Comparison of ENCODE assay signal across 18 cellular contexts in genomic region chr7:157265051-157265450, GRCh38.
DNase-seq lines count a peak whose midpoint lies in the region; ATAC-seq, FAIRE-seq and TF ChIP-seq lines count a peak whose summit lies in the region.
"Had no signal": no experiment of that assay in that cellular context is flagged by ENCODE, and none has a peak within 500 bp of the region (broad histone marks: within the 10 kb centered on the region; RNA-seq: fewer than 3 reads in every experiment).

No MANE protein-coding gene starts in this region.

- H3K23me2 ChIP-seq in H9 (ENCODE audit: insufficient read length, low read depth, low read length, poor library complexity, severe bottlenecking), result no peaks in the 10 kb centered on the region
- no peaks in the 10 kb centered on the region; the same call in 1 of the 2 replicates for H3K23me2 ChIP-seq in H1 (ENCODE audit: low read depth, low read length)

- no peak overlapping the region for H4K5ac ChIP-seq in H9 (ENCODE audit: insufficient read length, low read depth, low read length)
- no peak overlapping the region for H4K5ac ChIP-seq in H1 (ENCODE audit: insufficient read length, low read depth, low read length)

- H2AFZ ChIP-seq in H9 (ENCODE audit: low read length) (no peak overlapping the region), H1 (ENCODE audit: low read length) (no peak overlapping the region)
- H2AFZ ChIP-seq: GM23248 had no signal

- no peak overlapping the region for H2BK15ac ChIP-seq in H9 (ENCODE audit: low read depth, low read length)
- no peak overlapping the region for H2BK15ac ChIP-seq in H1 (ENCODE audit: low read length)

- H3K4me1 Mint-ChIP-seq in activated CD8-positive, alpha-beta T cell treated with anti-CD3 and anti-CD28 coated beads, Interleukin-2, amount 10 ng/mL, durations not matched to agents 7 days and 5 days (ENCODE audit: low read depth), result no peaks in the 10 kb centered on the region
- H3K4me1 Mint-ChIP-seq in activated CD8-positive, alpha-beta T cell treated with anti-CD3 and anti-CD28 coated beads for 36 hours (ENCODE audit: low read depth), result no peaks in the 10 kb centered on the region
- H3K4me1 Mint-ChIP-seq in H9, result no peaks in the 10 kb centered on the region
- H3K4me1 Mint-ChIP-seq in Caco-2 (ENCODE audit: low read depth, unreplicated experiment), result no peaks in the 10 kb centered on the region
- H3K4me1 Mint-ChIP-seq: CD14-positive monocyte had no signal

- H2BK12ac ChIP-seq in H9 (ENCODE audit: insufficient read length, low read depth, low read length) (no peak overlapping the region), H1 (ENCODE audit: low read depth, low read length) (no peak overlapping the region)

- H3K14ac ChIP-seq in H9 (ENCODE audit: insufficient read depth, low read length), result no peak overlapping the region
- no peak overlapping the region for H3K14ac ChIP-seq in H1 (ENCODE audit: insufficient read length)

- peaks cover 50% of the 10 kb centered on the region for H3K36me3 Mint-ChIP-seq in activated CD8-positive, alpha-beta T cell treated with anti-CD3 and anti-CD28 coated beads, Interleukin-2, amount 10 ng/mL, durations not matched to agents 7 days and 5 days (ENCODE audit: low read depth)
- H3K36me3 Mint-ChIP-seq in activated CD8-positive, alpha-beta T cell treated with anti-CD3 and anti-CD28 coated beads for 36 hours (ENCODE audit: low read depth), result peaks cover 31% of the 10 kb centered on the region
- H3K36me3 Mint-ChIP-seq in H9 (ENCODE audit: insufficient read depth in 1 of 3, low read depth in 3 of 3), result peaks cover 33 to 71% (median 59%) of the 10 kb centered on the region in 3 experiments; a peak in 6 of 7 replicates
- H3K36me3 Mint-ChIP-seq in Caco-2 (ENCODE audit: insufficient read depth, unreplicated experiment), result peaks cover 83% of the 10 kb centered on the region

- H4K91ac ChIP-seq in H9 (ENCODE audit: insufficient read length, low read depth, low read length) (no peak overlapping the region), H1 (replicated peaks; ENCODE audit: insufficient read length, low read length) (no peak overlapping the region)

- WGBS in H9 (ENCODE audit: extremely low coverage, insufficient read length, low lambda C conversion rate), result no CpG with 5 or more reads among the region's 12 CpGs
- WGBS in H1 (ENCODE audit: extremely low coverage in 1 of 2, insufficient coverage in 1 of 2, insufficient read length in 1 of 2, insufficient replicate concordance in 2 of 2, low coverage in 1 of 2, low lambda C conversion rate in 2 of 2, missing lambda C conversion rate in 1 of 2), 2 experiments, result 94% methylated on average over 12 of the region's 12 CpGs; no CpG with 5 or more reads in 1 of the 2 experiments

- H2BK5ac ChIP-seq in H9 (ENCODE audit: insufficient read length, low read length), result no peak overlapping the region
- H2BK5ac ChIP-seq in H1 (ENCODE audit: low read depth, low read length), result peak overlapping the region; percentile 49; the same call in 1 of the 2 replicates

- H3K9me3 ChIP-seq in H9 (ENCODE audit: control insufficient read depth, low read depth, low read length), result no peaks in the 10 kb centered on the region
- H3K9me3 ChIP-seq in H1 (ENCODE audit: insufficient read depth in 2 of 2, low read depth in 1 of 2, low read length in 1 of 2), result no peaks in the 10 kb centered on the region; a peak in 1 of 4 replicates
- H3K9me3 ChIP-seq in Caco-2, result no peaks in the 10 kb centered on the region
- H3K9me3 ChIP-seq: BLaER1 had no signal

- H3K9ac ChIP-seq in H9 (ENCODE audit: extremely low read depth, insufficient read length, low read length) (no peak overlapping the region), H1 (replicated peaks in 1 of 4; ENCODE audit: extremely low read depth in 1 of 4, low read depth in 3 of 4, low read length in 3 of 4) (no peak overlapping the region)
- H3K9ac ChIP-seq: BLaER1, GM23248 had no signal

- H4K8ac ChIP-seq in H9 (replicated peaks; ENCODE audit: insufficient read length, low read depth, low read length) (no peak overlapping the region), H1 (ENCODE audit: extremely low read depth, insufficient read depth, low read length) (no peak overlapping the region)

- H3K79me2 ChIP-seq in H9 (ENCODE audit: insufficient read depth, low read length) (no peaks in the 10 kb centered on the region), H1 (ENCODE audit: control insufficient read depth in 1 of 2, insufficient read depth in 2 of 2, low read length in 2 of 2) (no peaks in the 10 kb centered on the region)

- H2BK120ac ChIP-seq in H9 (ENCODE audit: low read depth, low read length, poor library complexity, severe bottlenecking) (no peak overlapping the region), H1 (replicated peaks; ENCODE audit: low read depth, low read length) (no peak overlapping the region)

- intact Hi-C loops in activated CD8-positive, alpha-beta T cell treated with anti-CD3 and anti-CD28 coated beads for 36 hours (cut with micrococcal nuclease), result no loop called here
- intact Hi-C loops in Caco-2 (cut with micrococcal nuclease; ENCODE audit: unreplicated experiment), result no loop called here

- H3K4me3 ChIP-seq in H1 (ENCODE audit: extremely low read depth in 1 of 4, insufficient read depth in 2 of 4, low read depth in 3 of 4, low read length in 4 of 4), result no peak overlapping the region
- no peak overlapping the region for H3K4me3 ChIP-seq in Caco-2 (ENCODE audit: low read depth, low read length)
- H3K4me3 ChIP-seq: BLaER1, GM23248 had no signal

- no peaks in the 10 kb centered on the region for H3K27me3 Mint-ChIP-seq in activated CD8-positive, alpha-beta T cell treated with anti-CD3 and anti-CD28 coated beads, Interleukin-2, amount 10 ng/mL, durations not matched to agents 7 days and 5 days (ENCODE audit: low read depth)
- no peaks in the 10 kb centered on the region for H3K27me3 Mint-ChIP-seq in activated CD8-positive, alpha-beta T cell treated with anti-CD3 and anti-CD28 coated beads for 36 hours
- H3K27me3 Mint-ChIP-seq in H9 (ENCODE audit: low read depth) (no peaks in the 10 kb centered on the region), Caco-2 (ENCODE audit: insufficient read depth, unreplicated experiment) (no peaks in the 10 kb centered on the region)

- peaks cover 11 to 51% (median 26%) of the 10 kb centered on the region in 4 experiments for H3K36me3 ChIP-seq in H1 (ENCODE audit: control insufficient read depth in 2 of 4, insufficient read depth in 4 of 4, low read length in 3 of 4)
- peaks cover 12% of the 10 kb centered on the region for H3K36me3 ChIP-seq in Caco-2 (ENCODE audit: control insufficient read depth, insufficient read depth, low read length)

- H3K27me3 ChIP-seq in H9 (ENCODE audit: insufficient read depth, low read length) (no peaks in the 10 kb centered on the region), H1 (replicated peaks in 1 of 4; ENCODE audit: control insufficient read depth in 3 of 4, extremely low read depth in 1 of 4, insufficient read depth in 3 of 4, low read length in 3 of 4) (no peaks in the 10 kb centered on the region), Caco-2 (replicated peaks; ENCODE audit: control insufficient read depth, insufficient read depth, low read length) (no peaks in the 10 kb centered on the region)
- H3K27me3 ChIP-seq: BLaER1 had no signal

- no peak overlapping the region for H3T11ph ChIP-seq in H9 (ENCODE audit: low read length)

- H3K18ac ChIP-seq in H9 (ENCODE audit: insufficient read length, low read depth, low read length) (no peak overlapping the region), H1 (ENCODE audit: extremely low read depth, low read length) (no peak overlapping the region)

- H3K23ac ChIP-seq in H9 (ENCODE audit: insufficient read length, low read depth, low read length) (no peak overlapping the region), H1 (ENCODE audit: insufficient read length) (no peak overlapping the region)

- no peaks in the 10 kb centered on the region for H3K9me3 Mint-ChIP-seq in activated CD8-positive, alpha-beta T cell treated with anti-CD3 and anti-CD28 coated beads, Interleukin-2, amount 10 ng/mL, durations not matched to agents 7 days and 5 days (ENCODE audit: insufficient read depth)
- H3K9me3 Mint-ChIP-seq in activated CD8-positive, alpha-beta T cell treated with anti-CD3 and anti-CD28 coated beads for 36 hours, result no peaks in the 10 kb centered on the region
- H3K9me3 Mint-ChIP-seq in H9, result no peaks in the 10 kb centered on the region
- no peaks in the 10 kb centered on the region for H3K9me3 Mint-ChIP-seq in Caco-2 (ENCODE audit: unreplicated experiment)
- H3K9me3 Mint-ChIP-seq: CD14-positive monocyte; CD8-positive, alpha-beta T cell had no signal

- POLR2A ChIA-PET in activated CD8-positive, alpha-beta T cell treated with anti-CD3 and anti-CD28 coated beads, Interleukin-2, amount 10 ng/mL, durations not matched to agents 7 days and 5 days (lab: Charles Lee), result no interaction called here
- POLR2A ChIA-PET in activated CD8-positive, alpha-beta T cell treated with anti-CD3 and anti-CD28 coated beads for 36 hours (lab: Charles Lee), result interaction anchor here (0.6 kb wide), 1 partner anchor 246 kb away, joined by 3 read pairs; no protein-coding TSS in a partner anchor
- POLR2A ChIA-PET in H1 (lab: Charles Lee; ENCODE audit: partially characterized antibody) (interaction anchor here (0.6 kb wide), 1 partner anchor 80 kb away, joined by 5 read pairs; no protein-coding TSS in a partner anchor), Caco-2 (lab: Charles Lee) (no interaction called here)

- H3K4me1 ChIP-seq in H9 (ENCODE audit: insufficient read depth, low read length) (no peaks in the 10 kb centered on the region), H1 (replicated peaks in 1 of 4; ENCODE audit: control insufficient read depth in 3 of 4, insufficient read depth in 4 of 4, low read length in 3 of 4) (0 out of 7 replicates have a peak, but pooled peaks cover 0 to 2% (median 0%) of the 10 kb centered on the region in 4 experiments), Caco-2 (no peaks in the 10 kb centered on the region)
- H3K4me1 ChIP-seq: BLaER1 had no signal

- H2BK20ac ChIP-seq in H9 (ENCODE audit: low read depth, low read length, poor library complexity, severe bottlenecking), result no peak overlapping the region
- H2BK20ac ChIP-seq in H1 (ENCODE audit: low read length), result no peak overlapping the region

- no peak overlapping the region for H3K4me3 Mint-ChIP-seq in activated CD8-positive, alpha-beta T cell treated with anti-CD3 and anti-CD28 coated beads, Interleukin-2, amount 10 ng/mL, durations not matched to agents 7 days and 5 days
- no peak overlapping the region for H3K4me3 Mint-ChIP-seq in activated CD8-positive, alpha-beta T cell treated with anti-CD3 and anti-CD28 coated beads for 36 hours
- H3K4me3 Mint-ChIP-seq in H9 (no peak overlapping the region), Caco-2 (ENCODE audit: unreplicated experiment) (no peak overlapping the region)
- H3K4me3 Mint-ChIP-seq: CD14-positive monocyte; CD8-positive, alpha-beta T cell had no signal

- no peak for TF ChIP-seq CTCF in activated CD8-positive, alpha-beta T cell treated with anti-CD3 and anti-CD28 coated beads for 36 hours (IDR thresholded peaks at IDR 0.05)
- TF ChIP-seq CTCF in H9 (conservative IDR thresholded peaks at IDR 0.05) (no peak), H1 (IDR thresholded peaks at IDR 0.05; ENCODE audit: control extremely low read depth in 1 of 3, insufficient read depth in 1 of 3, low read depth in 1 of 3, low read length in 3 of 3) (no peak), Caco-2 (IDR thresholded peaks at IDR 0.05; ENCODE audit: insufficient read depth in 1 of 2, low read depth in 1 of 2, low read length in 1 of 2, severe bottlenecking in 1 of 2, unreplicated experiment in 1 of 2) (no peak)

- no peak for FAIRE-seq in H1 (lab: Jason Lieb, UNC)
- FAIRE-seq: G401.6, GM12891 had no signal

- H3K56ac ChIP-seq in H9 (ENCODE audit: insufficient read length, low read depth, low read length), result no peak overlapping the region
- no peak overlapping the region for H3K56ac ChIP-seq in H1 (replicated peaks; ENCODE audit: insufficient read length, low read depth, low read length)

- no peaks in the 10 kb centered on the region for H4K20me1 ChIP-seq in H9 (ENCODE audit: control insufficient read depth, insufficient read depth, insufficient read length)
- no peaks in the 10 kb centered on the region for H4K20me1 ChIP-seq in H1 (replicated peaks in 1 of 2; ENCODE audit: control insufficient read depth in 1 of 2, insufficient read depth in 2 of 2, low read length in 2 of 2)
- H4K20me1 ChIP-seq: BLaER1 had no signal

- no peak overlapping the region for H2AK5ac ChIP-seq in H9 (ENCODE audit: insufficient read length, low read length)
- no peak overlapping the region for H2AK5ac ChIP-seq in H1 (ENCODE audit: low read depth, low read length)

- no TSS peak for BruUV-seq in Caco-2 (replicated peaks; lab: Mats Ljungman, UMichigan)

- DNase-seq in activated CD8-positive, alpha-beta T cell treated with anti-CD3 and anti-CD28 coated beads, Interleukin-2, amount 10 ng/mL, durations not matched to agents 7 days and 5 days, result no peak
- no peak for DNase-seq in activated CD8-positive, alpha-beta T cell treated with anti-CD3 and anti-CD28 coated beads for 36 hours
- no peak for DNase-seq in H9
- DNase-seq in H1 (ENCODE audit: low read depth in 1 of 2, low spot score in 2 of 2), result no peak
- DNase-seq in mesenteric fat pad (ENCODE audit: low spot score), result peak; percentile 16
- no peak for DNase-seq in DMS53 treated with DMSO at 0.1 percent for 48 hours (lab: John Stamatoyannopoulos, UW; ENCODE audit: unreplicated experiment)
- DNase-seq in NCI-H2081 (lab: John Stamatoyannopoulos, UW), result no peak
- no peak for DNase-seq in Caco-2
- DNase-seq: 8988T; CD8-positive, alpha-beta T cell; DMS 273 treated with DMSO at 0.1 percent for 48 hours; DMS53; GM23248; H7 had no signal

- no peak for TF ChIP-seq EP300 in H1 (IDR thresholded peaks at IDR 0.05; ENCODE audit: borderline replicate concordance in 1 of 2, low read depth in 2 of 2, low read length in 2 of 2)

- no peak for TF ChIP-seq POLR2A in H1 (IDR thresholded peaks at IDR 0.05; ENCODE audit: control extremely low read depth in 1 of 2, low read depth in 2 of 2, low read length in 2 of 2)

- no peak for TF ChIP-seq RAD21 in H1 (IDR thresholded peaks at IDR 0.05 in 1 of 2, conservative IDR thresholded peaks at IDR 0.05 in 1 of 2; ENCODE audit: low read depth in 2 of 2, low read length in 2 of 2)

- ATAC-seq in activated CD8-positive, alpha-beta T cell treated with anti-CD3 and anti-CD28 coated beads, Interleukin-2, amount 10 ng/mL, durations not matched to agents 7 days and 5 days, result no peak
- ATAC-seq in activated CD8-positive, alpha-beta T cell treated with anti-CD3 and anti-CD28 coated beads for 36 hours, result no peak
- ATAC-seq: CD8-positive, alpha-beta T cell had no signal

- no peak overlapping the region for H3K4me2 ChIP-seq in H9 (ENCODE audit: insufficient read depth, insufficient read length, low read length)
- no peak overlapping the region for H3K4me2 ChIP-seq in H1 (ENCODE audit: insufficient read depth in 1 of 2, low read depth in 2 of 2, low read length in 2 of 2)
- H3K4me2 ChIP-seq: BLaER1 had no signal

- peak overlapping the region; percentile 6 for H3K27ac Mint-ChIP-seq in activated CD8-positive, alpha-beta T cell treated with anti-CD3 and anti-CD28 coated beads, Interleukin-2, amount 10 ng/mL, durations not matched to agents 7 days and 5 days
- H3K27ac Mint-ChIP-seq in activated CD8-positive, alpha-beta T cell treated with anti-CD3 and anti-CD28 coated beads for 36 hours, result no peak overlapping the region
- H3K27ac Mint-ChIP-seq in H9 (peak overlapping the region in 2 of 3 experiments; percentile 79 to 81; a peak in 4 of 7 replicates), Caco-2 (ENCODE audit: unreplicated experiment) (no peak overlapping the region)
- H3K27ac Mint-ChIP-seq: CD8-positive, alpha-beta T cell had no signal

- H3K4ac ChIP-seq in H9 (ENCODE audit: low read depth, low read length) (no peak overlapping the region), H1 (replicated peaks; ENCODE audit: insufficient read length, low read depth, low read length) (no peak overlapping the region)

- H3K79me1 ChIP-seq in H9 (ENCODE audit: insufficient read depth, low read depth, low read length, poor library complexity, severe bottlenecking) (no peaks in the 10 kb centered on the region), H1 (ENCODE audit: low read depth, low read length) (no peaks in the 10 kb centered on the region)

- CTCF ChIA-PET in activated CD8-positive, alpha-beta T cell treated with anti-CD3 and anti-CD28 coated beads, Interleukin-2, amount 10 ng/mL, durations not matched to agents 7 days and 5 days (lab: Charles Lee), result no interaction called here
- CTCF ChIA-PET in activated CD8-positive, alpha-beta T cell treated with anti-CD3 and anti-CD28 coated beads for 36 hours (lab: Charles Lee), result interaction anchor here (1.3 to 1.5 kb wide), 2 partner anchors 9 to 14 kb away, joined by 5 to 10 read pairs; no protein-coding TSS in a partner anchor
- CTCF ChIA-PET in H1 (lab: Charles Lee; ENCODE audit: partially characterized antibody) (interaction anchor here (1.3 kb wide), 1 partner anchor 9 kb away, joined by 5 read pairs; no protein-coding TSS in a partner anchor), Caco-2 (lab: Charles Lee) (no interaction called here)

- H3K27ac ChIP-seq in H9 (ENCODE audit: insufficient read length, low read depth, low read length) (no peak overlapping the region), H1 (ENCODE audit: low read depth, low read length) (no peak overlapping the region)
- H3K27ac ChIP-seq: BLaER1, GM23248 had no signal

Comparison
In these comparisons a context has a peak if more than half of its experiments do, and no peak if none do; other contexts are left out.
1. H3K27ac Mint-ChIP-seq: peak in activated CD8-positive, alpha-beta T cell treated with anti-CD3 and anti-CD28 coated beads, Interleukin-2, amount 10 ng/mL, durations not matched to agents 7 days and 5 days (single experiment) and H9 (2 of 3); none in activated CD8-positive, alpha-beta T cell treated with anti-CD3 and anti-CD28 coated beads for 36 hours (single experiment) and Caco-2 (single experiment).
2. CTCF ChIA-PET loops: an anchor here in activated CD8-positive, alpha-beta T cell treated with anti-CD3 and anti-CD28 coated beads for 36 hours (1.3 to 1.5 kb wide) and H1 (1.3 kb wide); none called in activated CD8-positive, alpha-beta T cell treated with anti-CD3 and anti-CD28 coated beads, Interleukin-2, amount 10 ng/mL, durations not matched to agents 7 days and 5 days and Caco-2.
3. POLR2A ChIA-PET loops: an anchor here in activated CD8-positive, alpha-beta T cell treated with anti-CD3 and anti-CD28 coated beads for 36 hours (0.6 kb wide) and H1 (0.6 kb wide); none called in activated CD8-positive, alpha-beta T cell treated with anti-CD3 and anti-CD28 coated beads, Interleukin-2, amount 10 ng/mL, durations not matched to agents 7 days and 5 days and Caco-2.